In the genomic region with DNA sequence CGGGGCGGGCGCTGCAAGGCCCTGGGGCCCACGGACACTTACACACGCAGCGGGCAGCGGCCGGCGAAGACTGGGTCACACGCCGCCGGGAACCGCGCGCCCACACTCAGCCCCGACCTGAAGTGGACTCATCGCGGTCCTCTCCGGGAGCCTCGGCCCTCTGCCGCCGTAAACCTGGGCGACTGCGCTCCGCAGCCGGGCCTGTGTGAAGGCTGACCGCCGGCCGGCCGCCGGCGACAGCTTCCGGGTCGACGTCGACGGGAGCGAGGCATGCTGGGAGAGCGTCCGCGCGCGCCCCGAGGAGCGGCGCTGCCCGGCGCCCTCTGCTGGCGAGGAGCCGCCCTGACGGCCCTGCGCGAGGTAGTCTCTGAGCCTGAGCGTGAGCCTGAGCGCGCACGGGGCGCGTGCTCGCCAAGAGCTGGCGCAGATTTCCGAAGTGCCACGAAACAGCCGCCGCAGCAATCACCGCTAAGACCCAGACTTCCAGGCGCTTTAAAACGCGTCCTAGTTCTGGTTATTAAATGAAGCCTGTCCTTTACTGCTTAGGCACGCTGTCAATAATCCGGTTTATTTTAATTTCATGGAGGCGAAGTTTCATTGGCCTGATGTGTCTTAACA, we compare ENCODE assay signal across 8 cellular contexts. TPM values are rescaled to one million over a fixed set of nuclear protein-coding genes. Genes with fewer than 3 reads are reported as not detected.
A peak's percentile ranks its signal among the peaks of the same experiment; 100 is the strongest.
DNase-seq lines count a peak whose midpoint lies in the region; ATAC-seq and TF ChIP-seq lines count a peak whose summit lies in the region.

A gene with protein sequence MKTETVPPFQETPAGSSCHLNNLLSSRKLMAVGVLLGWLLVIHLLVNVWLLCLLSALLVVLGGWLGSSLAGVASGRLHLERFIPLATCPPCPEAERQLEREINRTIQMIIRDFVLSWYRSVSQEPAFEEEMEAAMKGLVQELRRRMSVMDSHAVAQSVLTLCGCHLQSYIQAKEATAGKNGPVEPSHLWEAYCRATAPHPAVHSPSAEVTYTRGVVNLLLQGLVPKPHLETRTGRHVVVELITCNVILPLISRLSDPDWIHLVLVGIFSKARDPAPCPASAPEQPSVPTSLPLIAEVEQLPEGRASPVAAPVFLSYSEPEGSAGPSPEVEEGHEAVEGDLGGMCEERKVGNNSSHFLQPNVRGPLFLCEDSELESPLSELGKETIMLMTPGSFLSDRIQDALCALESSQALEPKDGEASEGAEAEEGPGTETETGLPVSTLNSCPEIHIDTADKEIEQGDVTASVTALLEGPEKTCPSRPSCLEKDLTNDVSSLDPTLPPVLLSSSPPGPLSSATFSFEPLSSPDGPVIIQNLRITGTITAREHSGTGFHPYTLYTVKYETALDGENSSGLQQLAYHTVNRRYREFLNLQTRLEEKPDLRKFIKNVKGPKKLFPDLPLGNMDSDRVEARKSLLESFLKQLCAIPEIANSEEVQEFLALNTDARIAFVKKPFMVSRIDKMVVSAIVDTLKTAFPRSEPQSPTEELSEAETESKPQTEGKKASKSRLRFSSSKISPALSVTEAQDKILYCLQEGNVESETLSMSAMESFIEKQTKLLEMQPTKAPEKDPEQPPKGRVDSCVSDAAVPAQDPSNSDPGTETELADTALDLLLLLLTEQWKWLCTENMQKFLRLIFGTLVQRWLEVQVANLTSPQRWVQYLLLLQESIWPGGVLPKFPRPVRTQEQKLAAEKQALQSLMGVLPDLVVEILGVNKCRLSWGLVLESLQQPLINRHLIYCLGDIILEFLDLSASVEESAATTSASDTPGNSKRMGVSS (minus strand): TSS at position 242 of the 618 bp plus-strand sequence. CDS start 540 bp downstream, outside the sequence.

- H2AFZ ChIP-seq in fibroblast of lung (ENCODE audit: low read length) = peak within 1 kb of the TSS; percentile 84

- peak within 1 kb of the TSS; percentile 92 for H3K27ac ChIP-seq in fibroblast of lung (ENCODE audit: insufficient read depth, low read length)
- peak within 1 kb of the TSS; percentile 84 for H3K27ac ChIP-seq in naive thymus-derived CD4-positive, alpha-beta T cell (ENCODE audit: low read depth, low read length)

- no peaks in the 10 kb centered on the region for H3K9me3 ChIP-seq in fibroblast of lung (ENCODE audit: control insufficient read depth, insufficient read depth, low read depth, low read length)
- H3K9me3 ChIP-seq in naive thymus-derived CD4-positive, alpha-beta T cell (ENCODE audit: control insufficient read depth in 2 of 3, low read length in 3 of 3) = peaks cover 0 to 33% (median 7%) of the 10 kb centered on the region in 3 experiments

- peak within 1 kb of the TSS; percentile 85 to 95 (median 92) for H3K27ac Mint-ChIP-seq in naive thymus-derived CD4-positive, alpha-beta T cell
- H3K27ac Mint-ChIP-seq in stimulated activated naive B cell treated with anti-CD40 and anti-IgM and Interleukin-4, amounts not matched to agents 10 μg/mL and 1 μg/mL and 100 μg/mL, for 72 hours = peak within 1 kb of the TSS; percentile 88

- peaks cover 0 to 43% (median 17%) of the 10 kb centered on the region in 11 donors for H3K9me3 Mint-ChIP-seq in naive thymus-derived CD4-positive, alpha-beta T cell
- H3K9me3 Mint-ChIP-seq in stimulated activated naive B cell treated with anti-CD40 and anti-IgM and Interleukin-4, amounts not matched to agents 10 μg/mL and 1 μg/mL and 100 μg/mL, for 72 hours = peaks cover 0 to 4% of the 10 kb centered on the region in 2 donors

- H3K79me2 ChIP-seq in fibroblast of lung (ENCODE audit: control insufficient read depth, insufficient read depth, low read length) = peaks cover 28% of the 10 kb centered on the region

- CTCF ChIA-PET in naive thymus-derived CD4-positive, alpha-beta T cell (lab: Charles Lee) = interaction anchor here (0.9 to 1.5 kb wide), 4 partner anchors 12 to 63 kb away, joined by 3 read pairs; no protein-coding TSS in a partner anchor

- H3K27me3 Mint-ChIP-seq in naive thymus-derived CD4-positive, alpha-beta T cell = peaks cover under 1 to 12% (median 10%) of the 10 kb centered on the region in 5 donors
- H3K27me3 Mint-ChIP-seq in stimulated activated naive B cell treated with anti-CD40 and anti-IgM and Interleukin-4, amounts not matched to agents 10 μg/mL and 1 μg/mL and 100 μg/mL, for 72 hours = peaks cover 23 to 25% of the 10 kb centered on the region in 2 donors

- H3K4me1 ChIP-seq in fibroblast of lung (ENCODE audit: control insufficient read depth, extremely low read depth, insufficient read depth, low read length) = peaks cover 8% of the 10 kb centered on the region
- peaks cover 9 to 16% of the 10 kb centered on the region in 2 donors for H3K4me1 ChIP-seq in naive thymus-derived CD4-positive, alpha-beta T cell (ENCODE audit: control insufficient read depth in 2 of 2, insufficient read depth in 2 of 2, low read length in 2 of 2)

- peak within 1 kb of the TSS; percentile 83 to 91 (median 88) for H3K4me3 Mint-ChIP-seq in naive thymus-derived CD4-positive, alpha-beta T cell
- H3K4me3 Mint-ChIP-seq in stimulated activated naive B cell treated with anti-CD40 and anti-IgM and Interleukin-4, amounts not matched to agents 10 μg/mL and 1 μg/mL and 100 μg/mL, for 72 hours = peak within 1 kb of the TSS; percentile 86 to 88

- H3K4me1 Mint-ChIP-seq in naive thymus-derived CD4-positive, alpha-beta T cell = peaks cover 5 to 53% (median 40%) of the 10 kb centered on the region in 7 donors
- peaks cover 15 to 23% of the 10 kb centered on the region in 2 donors for H3K4me1 Mint-ChIP-seq in stimulated activated naive B cell treated with anti-CD40 and anti-IgM and Interleukin-4, amounts not matched to agents 10 μg/mL and 1 μg/mL and 100 μg/mL, for 72 hours

- peak within 1 kb of the TSS; percentile 72 to 92 (median 80) for H3K4me3 ChIP-seq in fibroblast of lung (replicated peaks in 1 of 4; ENCODE audit: control extremely low read depth in 1 of 4, insufficient read depth in 1 of 4, low read depth in 3 of 4, low read length in 4 of 4)
- H3K4me3 ChIP-seq in naive thymus-derived CD4-positive, alpha-beta T cell (ENCODE audit: low read length) = peak within 1 kb of the TSS; percentile 54

- POLR2A ChIA-PET in naive thymus-derived CD4-positive, alpha-beta T cell (lab: Charles Lee) = interaction anchor here (0.6 to 2.2 kb wide), 8 partner anchors 12 to 913 kb away, joined by 3 to 7 read pairs (median 3); a partner anchor contains a TSS

- H3K27me3 ChIP-seq in fibroblast of lung (ENCODE audit: control insufficient read depth, insufficient read depth, low read length) = no peaks in the 10 kb centered on the region
- H3K27me3 ChIP-seq in naive thymus-derived CD4-positive, alpha-beta T cell (ENCODE audit: control insufficient read depth in 2 of 2, insufficient read depth in 2 of 2, low read length in 2 of 2) = no peaks in the 10 kb centered on the region

- H3K9ac ChIP-seq in fibroblast of lung (ENCODE audit: insufficient read depth, low read length) = peak within 1 kb of the TSS; percentile 93

- ATAC-seq in GM21723 (IDR thresholded peaks at IDR 0.05; ENCODE audit: unreplicated experiment) = peak; percentile 99
- peak; percentile 100 for ATAC-seq in naive thymus-derived CD4-positive, alpha-beta T cell
- ATAC-seq in stimulated activated naive B cell treated with anti-CD40 and anti-IgM and Interleukin-4, amounts not matched to agents 10 μg/mL and 1 μg/mL and 100 μg/mL, for 72 hours (replicated peaks) = peak; percentile 99

- TF ChIP-seq CTCF in fibroblast of lung (conservative IDR thresholded peaks at IDR 0.05 in 1 of 2, IDR thresholded peaks at IDR 0.05 in 1 of 2; ENCODE audit: low read depth in 1 of 2, low read length in 2 of 2) = peak; percentile 63 to 88

- H3K4me2 ChIP-seq in fibroblast of lung (ENCODE audit: extremely low read depth, insufficient read depth, low read length) = peak within 1 kb of the TSS; percentile 95

- peaks cover 15 to 38% (median 30%) of the 10 kb centered on the region in 5 donors for H3K36me3 Mint-ChIP-seq in naive thymus-derived CD4-positive, alpha-beta T cell
- peaks cover 26 to 32% of the 10 kb centered on the region in 2 donors for H3K36me3 Mint-ChIP-seq in stimulated activated naive B cell treated with anti-CD40 and anti-IgM and Interleukin-4, amounts not matched to agents 10 μg/mL and 1 μg/mL and 100 μg/mL, for 72 hours

- H3K36me3 ChIP-seq in fibroblast of lung (ENCODE audit: control insufficient read depth, insufficient read depth, low read length) = peaks cover 17% of the 10 kb centered on the region
- H3K36me3 ChIP-seq in naive thymus-derived CD4-positive, alpha-beta T cell (ENCODE audit: control insufficient read depth in 2 of 3, insufficient read depth in 3 of 3, low read length in 3 of 3) = peaks cover 0 to 28% (median 0%) of the 10 kb centered on the region in 3 experiments

- intact Hi-C loops in naive thymus-derived CD4-positive, alpha-beta T cell (cut with micrococcal nuclease) = loop anchor here (1.0 to 10.0 kb wide), 13 partner anchors 22 to 1634 kb away; a partner anchor contains a TSS

- H4K20me1 ChIP-seq in fibroblast of lung (ENCODE audit: control insufficient read depth, extremely low read depth, insufficient read depth, low read length) = no peaks in the 10 kb centered on the region

- DNase-seq in Daoy (ENCODE audit: low read depth) = peak; percentile 94
- peak; percentile 92 for DNase-seq in KG1 (lab: John Stamatoyannopoulos, UW)
- DNase-seq in RKO (ENCODE audit: low spot score) = peak; percentile 81
- peak; percentile 81 to 86 for DNase-seq in activated T-helper 1 cell treated with anti-CD3 and anti-CD28 coated beads, Interleukin-2, amount 50 U/mL, for 16 hours (ENCODE audit: low read depth in 1 of 2, low spot score in 1 of 2)
- peak; percentile 87 to 90 for DNase-seq in fibroblast of lung (ENCODE audit: low read depth in 2 of 2)
- DNase-seq in naive thymus-derived CD4-positive, alpha-beta T cell = peak; percentile 83 to 96 (median 89)
- DNase-seq in stimulated activated naive B cell treated with anti-CD40 and anti-IgM and Interleukin-4, amounts not matched to agents 10 μg/mL and 1 μg/mL and 100 μg/mL, for 72 hours = peak; percentile 90

RNA-seq across cellular contexts. Expression of the gene that starts here (rescaled TPM):
- total RNA-seq in Daoy (2014; rRNA removed; shearing (Covaris generic)) = 33.1 and 43.3 TPM in 2 replicates
- total RNA-seq in fibroblast of lung = 70.6 and 91.7 TPM in 2 replicates
- polyA plus RNA-seq in fibroblast of lung = 58.9 and 76.6 TPM in 2 replicates
- 32.4 and 58.1 TPM in 2 replicates for polyA plus RNA-seq in fibroblast of lung (2012)
- polyA minus RNA-seq in fibroblast of lung (ENCODE audit: low replicate concordance) = 222 and 271 TPM in 2 replicates
- total RNA-seq in naive thymus-derived CD4-positive, alpha-beta T cell = 100 to 1,000 TPM in 1 of 5 experiments, 10 to 100 TPM in 4; 53.9 to 101 (median 57.1) TPM
- polyA plus RNA-seq in naive thymus-derived CD4-positive, alpha-beta T cell = 10 to 100 TPM; 24.8 to 28.7 TPM

Comparison
In these comparisons a context has a peak if more than half of its experiments do, and no peak if none do; other contexts are left out.
1. Peak in every context shown above with its lines: DNase-seq, ATAC-seq, H3K4me3 ChIP-seq and H3K27ac ChIP-seq.